In genomic region chr3:156477306-156477705, GRCh38 we compare ENCODE assay signal across 22 cellular contexts.
DNase-seq lines count a peak whose midpoint lies in the region; ATAC-seq and TF ChIP-seq lines count a peak whose summit lies in the region.
"Had no signal": no experiment of that assay in that cellular context is flagged by ENCODE, and none has a peak within 500 bp of the region (broad histone marks: within the 10 kb centered on the region; RNA-seq: fewer than 3 reads in every experiment).

No MANE protein-coding gene starts in this region.

- 86% methylated on average over 2 of the region's 2 CpGs for WGBS in SK-N-SH (ENCODE audit: low lambda C conversion rate)
- no CpG with 5 or more reads among the region's 2 CpGs for WGBS in neuronal stem cell (ENCODE audit: extremely low coverage in 2 of 2, insufficient read length in 2 of 2, insufficient replicate concordance in 1 of 2), 2 donors
- 90% methylated on average over 2 of the region's 2 CpGs for WGBS in hepatocyte (ENCODE audit: low lambda C conversion rate, missing lambda C conversion rate)

- H3K9me2 ChIP-seq in SK-N-SH (no peaks in the 10 kb centered on the region), hepatocyte (replicated peaks; ENCODE audit: insufficient read depth) (no peaks in the 10 kb centered on the region)

- H3K4me1 ChIP-seq in SK-N-SH (ENCODE audit: control insufficient read depth in 1 of 2, insufficient read depth in 2 of 2, low read depth in 1 of 2, low read length in 1 of 2) (peaks cover 4 to 15% of the 10 kb centered on the region in 2 experiments; a peak in 3 of 4 replicates), neuronal stem cell (ENCODE audit: control insufficient read depth in 2 of 2, insufficient read depth in 1 of 2, low read depth in 1 of 2, low read length in 2 of 2) (peaks cover 2 to 7% of the 10 kb centered on the region in 2 donors), hepatocyte (ENCODE audit: insufficient read depth) (no peaks in the 10 kb centered on the region)
- H3K4me1 ChIP-seq: foreskin keratinocyte, upper lobe of right lung had no signal

- no peak overlapping the region for H3K4me3 ChIP-seq in SK-N-SH (ENCODE audit: low read depth in 2 of 2, low read length in 1 of 2)
- H3K4me3 ChIP-seq in fibroblast of mammary gland (ENCODE audit: control insufficient read depth, low read depth, low read length): no peak overlapping the region
- no peak overlapping the region for H3K4me3 ChIP-seq in neuronal stem cell (ENCODE audit: low read length in 2 of 2)
- no peak overlapping the region for H3K4me3 ChIP-seq in hepatocyte
- H3K4me3 ChIP-seq: upper lobe of right lung had no signal

- no peak overlapping the region for H2BK120ac ChIP-seq in neuronal stem cell (ENCODE audit: low read depth, low read length)

- no peak overlapping the region for H3K9ac ChIP-seq in SK-N-SH
- no peak overlapping the region for H3K9ac ChIP-seq in neuronal stem cell (ENCODE audit: low read depth, low read length, poor library complexity)

- no peaks in the 10 kb centered on the region for H3K27me3 ChIP-seq in SK-N-SH (ENCODE audit: insufficient read depth)
- no peaks in the 10 kb centered on the region for H3K27me3 ChIP-seq in neuronal stem cell (ENCODE audit: control insufficient read depth in 3 of 3, insufficient read depth in 3 of 3, low read depth in 1 of 3, low read length in 3 of 3)
- H3K27me3 ChIP-seq in hepatocyte: no peaks in the 10 kb centered on the region
- H3K27me3 ChIP-seq: brain microvascular endothelial cell, foreskin keratinocyte, upper lobe of right lung had no signal

- H3K4me2 ChIP-seq in SK-N-SH (no peak overlapping the region), neuronal stem cell (ENCODE audit: insufficient read depth, low read length, poor library complexity, severe bottlenecking) (no peak overlapping the region), hepatocyte (no peak overlapping the region)

- DNase-seq in EL (peak; percentile 38), SK-N-SH (no peak), fibroblast of mammary gland (ENCODE audit: low read depth) (peak; percentile 68), neuronal stem cell (ENCODE audit: low spot score) (no peak), hepatocyte (ENCODE audit: low spot score) (no peak), NCI-H524 (lab: John Stamatoyannopoulos, UW) (no peak)
- no peak for DNase-seq in activated T-cell treated with anti-CD3 and anti-CD28 coated beads, Interleukin-2, amount 50 U/mL, for 72 hours
- DNase-seq: activated effector memory CD4-positive, alpha-beta T cell treated with anti-CD3 and anti-CD28 coated beads, Interleukin-2, amount 50 U/mL, for 16 hours; brain microvascular endothelial cell; C1 segment of cervical spinal cord; DMS79 treated with DMSO at 0.1 percent for 48 hours; foreskin keratinocyte; Karpas-422; NCI-H1694 treated with DMSO at 0.1 percent for 48 hours; NCI-H524 treated with DMSO at 0.1 percent for 48 hours; occipital lobe; PC-3; small intestine; upper lobe of right lung had no signal

- no peak overlapping the region for H2BK15ac ChIP-seq in neuronal stem cell (ENCODE audit: low read length)

- H3K4me3 Mint-ChIP-seq in activated T-cell treated with anti-CD3 and anti-CD28 coated beads, Interleukin-2, amount 50 U/mL, for 72 hours: no peak overlapping the region
- H3K4me3 Mint-ChIP-seq: stimulated activated memory B cell treated with anti-CD40 and anti-IgM and Interleukin-4, amounts not matched to agents 10 μg/mL and 1 μg/mL and 100 μg/mL, for 72 hours had no signal

- H3K23ac ChIP-seq in neuronal stem cell (ENCODE audit: low read depth, low read length, poor library complexity): no peak overlapping the region

- H4K20me1 ChIP-seq in SK-N-SH (ENCODE audit: insufficient read depth): no peaks in the 10 kb centered on the region
- H4K20me1 ChIP-seq in hepatocyte (ENCODE audit: insufficient read depth, poor library complexity, severe bottlenecking): no peaks in the 10 kb centered on the region

- 0 out of 2 replicates have a peak, but pooled peaks cover 6% of the 10 kb centered on the region for H3K79me2 ChIP-seq in SK-N-SH (ENCODE audit: insufficient read depth)
- H3K79me2 ChIP-seq in hepatocyte: no peaks in the 10 kb centered on the region

- H3K36me3 ChIP-seq in SK-N-SH (replicated peaks in 1 of 2; ENCODE audit: control insufficient read depth in 1 of 2, insufficient read depth in 2 of 2, low read length in 1 of 2) (peaks cover 15 to 29% of the 10 kb centered on the region in 2 experiments), neuronal stem cell (replicated peaks in 1 of 2; ENCODE audit: control insufficient read depth in 2 of 2, insufficient read depth in 2 of 2, low read length in 2 of 2) (no peaks in the 10 kb centered on the region), hepatocyte (replicated peaks; ENCODE audit: insufficient read depth, low read depth) (no peaks in the 10 kb centered on the region)
- H3K36me3 ChIP-seq: brain microvascular endothelial cell, upper lobe of right lung had no signal

- no peak overlapping the region for H4K8ac ChIP-seq in neuronal stem cell (ENCODE audit: low read depth, low read length)

- no peak overlapping the region for H3K14ac ChIP-seq in neuronal stem cell (ENCODE audit: low read length)

- CTCF ChIA-PET in SK-N-SH (lab: Yijun Ruan, JAX): no interaction called here

- no peak overlapping the region for H2BK5ac ChIP-seq in neuronal stem cell (ENCODE audit: low read length)

- TF ChIP-seq CTCF in SK-N-SH (IDR thresholded peaks at IDR 0.05) (no peak), fibroblast of mammary gland (conservative IDR thresholded peaks at IDR 0.05; ENCODE audit: control insufficient read depth, insufficient read depth, low read depth, low read length) (no peak), hepatocyte (IDR thresholded peaks at IDR 0.05; ENCODE audit: poor library complexity) (no peak)

- H2BK12ac ChIP-seq in neuronal stem cell (ENCODE audit: low read length): no peak overlapping the region

- H3K79me1 ChIP-seq in neuronal stem cell (ENCODE audit: low read depth, low read length): no peaks in the 10 kb centered on the region

- H3K27ac ChIP-seq in SK-N-SH (ENCODE audit: low read depth in 2 of 2, low read length in 1 of 2): peak overlapping the region; percentile 64 to 96; a peak in 3 of 4 replicates
- no peak overlapping the region for H3K27ac ChIP-seq in neuronal stem cell (replicated peaks; ENCODE audit: low read length)
- no peak overlapping the region for H3K27ac ChIP-seq in hepatocyte
- H3K27ac ChIP-seq: brain microvascular endothelial cell, foreskin keratinocyte, HL-60, upper lobe of right lung had no signal

- POLR2A ChIA-PET in SK-N-SH (lab: Yijun Ruan, JAX): no interaction called here

- no peak; a peak in 1 of 4 replicates for TF ChIP-seq EP300 in SK-N-SH (IDR thresholded peaks at IDR 0.05; ENCODE audit: borderline replicate concordance in 1 of 2, low read depth in 1 of 2, low read length in 1 of 2)

- H4K91ac ChIP-seq in neuronal stem cell (ENCODE audit: low read depth, low read length, poor library complexity): no peak overlapping the region

- TF ChIP-seq RAD21 in SK-N-SH (IDR thresholded peaks at IDR 0.05; ENCODE audit: low read length): no peak

- H3F3A ChIP-seq in SK-N-SH (replicated peaks; ENCODE audit: insufficient read depth): peaks cover 38% of the 10 kb centered on the region

- no peak overlapping the region for H2AK5ac ChIP-seq in neuronal stem cell (ENCODE audit: low read depth, low read length)

- H3K27ac Mint-ChIP-seq in activated T-cell treated with anti-CD3 and anti-CD28 coated beads, Interleukin-2, amount 50 U/mL, for 72 hours: no peak overlapping the region
- H3K27ac Mint-ChIP-seq: stimulated activated memory B cell treated with anti-CD40 and anti-IgM and Interleukin-4, amounts not matched to agents 10 μg/mL and 1 μg/mL and 100 μg/mL, for 72 hours had no signal

- H3K9me3 ChIP-seq in SK-N-SH (no peaks in the 10 kb centered on the region), neuronal stem cell (replicated peaks in 1 of 2; ENCODE audit: control insufficient read depth in 2 of 2, insufficient read depth in 1 of 2, low read depth in 1 of 2, low read length in 2 of 2) (no peaks in the 10 kb centered on the region), hepatocyte (ENCODE audit: low read depth) (no peaks in the 10 kb centered on the region)
- H3K9me3 ChIP-seq: upper lobe of right lung had no signal

- H3K18ac ChIP-seq in neuronal stem cell (ENCODE audit: low read length): no peak overlapping the region

- no peaks in the 10 kb centered on the region for H3K9me3 Mint-ChIP-seq in activated T-cell treated with anti-CD3 and anti-CD28 coated beads, Interleukin-2, amount 50 U/mL, for 72 hours
- H3K9me3 Mint-ChIP-seq: stimulated activated memory B cell treated with anti-CD40 and anti-IgM and Interleukin-4, amounts not matched to agents 10 μg/mL and 1 μg/mL and 100 μg/mL, for 72 hours had no signal

- peaks cover 6% of the 10 kb centered on the region for H3K27me3 Mint-ChIP-seq in activated T-cell treated with anti-CD3 and anti-CD28 coated beads, Interleukin-2, amount 50 U/mL, for 72 hours (ENCODE audit: low read depth)

- H3K4me1 Mint-ChIP-seq in activated T-cell treated with anti-CD3 and anti-CD28 coated beads, Interleukin-2, amount 50 U/mL, for 72 hours (ENCODE audit: low read depth): peaks cover 6% of the 10 kb centered on the region
- H3K4me1 Mint-ChIP-seq: stimulated activated memory B cell treated with anti-CD40 and anti-IgM and Interleukin-4, amounts not matched to agents 10 μg/mL and 1 μg/mL and 100 μg/mL, for 72 hours had no signal

- no peak overlapping the region for H2AFZ ChIP-seq in SK-N-SH (ENCODE audit: low read depth)
- peak overlapping the region; percentile 12 for H2AFZ ChIP-seq in neuronal stem cell (ENCODE audit: low read length)
- no peak overlapping the region for H2AFZ ChIP-seq in hepatocyte

- no peaks in the 10 kb centered on the region for H3K36me3 Mint-ChIP-seq in activated T-cell treated with anti-CD3 and anti-CD28 coated beads, Interleukin-2, amount 50 U/mL, for 72 hours (ENCODE audit: insufficient read depth in 2 of 2)
- H3K36me3 Mint-ChIP-seq: stimulated activated memory B cell treated with anti-CD40 and anti-IgM and Interleukin-4, amounts not matched to agents 10 μg/mL and 1 μg/mL and 100 μg/mL, for 72 hours had no signal

- no peak for ATAC-seq in activated T-cell treated with anti-CD3 and anti-CD28 coated beads, Interleukin-2, amount 50 U/mL, for 72 hours (replicated peaks in 1 of 2)
- ATAC-seq in esophagus mucosa: no peak
- ATAC-seq: foreskin keratinocyte; PC-3; stimulated activated memory B cell treated with anti-CD40 and anti-IgM and Interleukin-4, amounts not matched to agents 10 μg/mL and 1 μg/mL and 100 μg/mL, for 72 hours; upper lobe of right lung had no signal

- H3K4ac ChIP-seq in neuronal stem cell (ENCODE audit: low read length): no peak overlapping the region

TF ChIP-seq in SK-N-SH, 30 proteins besides CTCF, POLR2A, EP300 and RAD21:
- TF ChIP-seq TEAD4 (IDR thresholded peaks at IDR 0.05; ENCODE audit: borderline replicate concordance, insufficient read depth) (no peak), TCF12 (IDR thresholded peaks at IDR 0.05) (peak; percentile 50), POLR2AphosphoS5 (IDR thresholded peaks at IDR 0.05; ENCODE audit: low read depth, low read length) (no peak), NFIC (IDR thresholded peaks at IDR 0.05; ENCODE audit: borderline replicate concordance) (peak; percentile 6; the same call in 1 of the 2 replicates), MAX (IDR thresholded peaks at IDR 0.05; ENCODE audit: low read depth) (peak; percentile 76)

Comparison
In these comparisons a context has a peak if more than half of its experiments do, and no peak if none do; other contexts are left out.
1. DNase-seq: peak in EL (single experiment) and fibroblast of mammary gland (single experiment); none in SK-N-SH (single experiment), neuronal stem cell (single experiment), hepatocyte (single experiment), activated T-cell treated with anti-CD3 and anti-CD28 coated beads, Interleukin-2, amount 50 U/mL, for 72 hours (0 of 2) and NCI-H524 (0 of 2).
2. H3K27ac ChIP-seq: peak in SK-N-SH (2 of 2); none in neuronal stem cell (single experiment) and hepatocyte (single experiment).